Comparison of ENCODE assay signal across 18 cellular contexts in genomic region chr5:113425909-113426308, GRCh38. TPM values are rescaled to one million over a fixed set of nuclear protein-coding genes. Genes with fewer than 3 reads are reported as not detected.
"Had no signal": no experiment of that assay in that cellular context is flagged by ENCODE, and none has a peak within 500 bp of the region (broad histone marks: within the 10 kb centered on the region; RNA-seq: fewer than 3 reads in every experiment).

No MANE protein-coding gene starts in this region.

- H3K27me3 Mint-ChIP-seq: activated CD8-positive, alpha-beta memory T cell treated with anti-CD3 and anti-CD28 coated beads, Interleukin-2, amount 10 ng/mL, durations not matched to agents 7 days and 5 days; memory B cell; type B pancreatic cell had no signal

- H3K9me3 Mint-ChIP-seq: activated naive CD4-positive, alpha-beta T cell treated with anti-CD3 and anti-CD28 coated beads, Interleukin-2, amount 10 ng/mL, durations not matched to agents 7 days and 5 days; memory B cell; natural killer cell; type B pancreatic cell had no signal

- H3K27ac ChIP-seq: cardiac muscle cell, coronary artery, gastrocnemius medialis, heart right ventricle, psoas muscle had no signal

- H3K4me3 Mint-ChIP-seq: activated CD8-positive, alpha-beta memory T cell treated with anti-CD3 and anti-CD28 coated beads, Interleukin-2, amount 10 ng/mL, durations not matched to agents 7 days and 5 days; activated naive CD4-positive, alpha-beta T cell treated with anti-CD3 and anti-CD28 coated beads, Interleukin-2, amount 10 ng/mL, durations not matched to agents 7 days and 5 days; memory B cell; natural killer cell; type B pancreatic cell had no signal

- H3K36me3 ChIP-seq: cardiac muscle cell, gastrocnemius medialis, heart right ventricle had no signal

- H3K27ac Mint-ChIP-seq: activated CD8-positive, alpha-beta memory T cell treated with anti-CD3 and anti-CD28 coated beads, Interleukin-2, amount 10 ng/mL, durations not matched to agents 7 days and 5 days; activated naive CD4-positive, alpha-beta T cell treated with anti-CD3 and anti-CD28 coated beads, Interleukin-2, amount 10 ng/mL, durations not matched to agents 7 days and 5 days; memory B cell; natural killer cell; type B pancreatic cell had no signal

- H3K27me3 ChIP-seq: gastrocnemius medialis, heart right ventricle had no signal

- ATAC-seq: activated CD8-positive, alpha-beta memory T cell treated with anti-CD3 and anti-CD28 coated beads, Interleukin-2, amount 10 ng/mL, durations not matched to agents 7 days and 5 days; gastrocnemius medialis; left lobe of liver; natural killer cell; psoas muscle; sciatic nerve; stimulated activated naive CD8-positive, alpha-beta T cell treated with anti-CD3 and anti-CD28 coated beads, Interleukin-15, Interleukin-2, amounts not matched to agents 100 U/mL and 50 U/mL, for 24 hours had no signal

- FAIRE-seq: astrocyte, islet of Langerhans had no signal

- DNase-seq: activated CD4-positive, alpha-beta T cell treated with anti-CD3 and anti-CD28 coated beads, Interleukin-2, amount 50 U/mL, for 48 hours; activated CD4-positive, CD25-positive, alpha-beta regulatory T cell treated with anti-CD3 and anti-CD28 coated beads, Interleukin-2, amount 50 U/mL, for 72 hours; activated CD8-positive, alpha-beta memory T cell treated with anti-CD3 and anti-CD28 coated beads, Interleukin-2, amount 10 ng/mL, durations not matched to agents 7 days and 5 days; activated naive CD4-positive, alpha-beta T cell treated with anti-CD3 and anti-CD28 coated beads, Interleukin-2, amount 10 ng/mL, durations not matched to agents 7 days and 5 days; activated T-cell treated with anti-CD3 and anti-CD28 coated beads, Interleukin-2, amount 50 U/mL, for 1 hour; gastrocnemius medialis; natural killer cell; psoas muscle; stimulated activated naive CD8-positive, alpha-beta T cell treated with anti-CD3 and anti-CD28 coated beads, Interleukin-15, Interleukin-2, amounts not matched to agents 100 U/mL and 50 U/mL, for 24 hours had no signal

- H3K4me3 ChIP-seq: cardiac muscle cell, coronary artery, gastrocnemius medialis, heart right ventricle, psoas muscle had no signal

- H3K9me3 ChIP-seq: gastrocnemius medialis, heart right ventricle, psoas muscle had no signal

- H3K4me1 Mint-ChIP-seq: activated CD8-positive, alpha-beta memory T cell treated with anti-CD3 and anti-CD28 coated beads, Interleukin-2, amount 10 ng/mL, durations not matched to agents 7 days and 5 days; activated naive CD4-positive, alpha-beta T cell treated with anti-CD3 and anti-CD28 coated beads, Interleukin-2, amount 10 ng/mL, durations not matched to agents 7 days and 5 days; memory B cell; natural killer cell had no signal

- H3K4me1 ChIP-seq: gastrocnemius medialis, heart right ventricle, psoas muscle had no signal

- H3K36me3 Mint-ChIP-seq: activated CD8-positive, alpha-beta memory T cell treated with anti-CD3 and anti-CD28 coated beads, Interleukin-2, amount 10 ng/mL, durations not matched to agents 7 days and 5 days; activated naive CD4-positive, alpha-beta T cell treated with anti-CD3 and anti-CD28 coated beads, Interleukin-2, amount 10 ng/mL, durations not matched to agents 7 days and 5 days; memory B cell; natural killer cell; type B pancreatic cell had no signal

RNA-seq across cellular contexts. Expression of gene TSSK1B, which starts 8.9 kb away (rescaled TPM):
- total RNA-seq: activated CD8-positive, alpha-beta memory T cell treated with anti-CD3 and anti-CD28 coated beads, Interleukin-2, amount 10 ng/mL, durations not matched to agents 7 days and 5 days; gastrocnemius medialis; left lobe of liver; natural killer cell; psoas muscle had no signal
